Comparison of ENCODE assay signal across 11 cellular contexts in the genomic region with DNA sequence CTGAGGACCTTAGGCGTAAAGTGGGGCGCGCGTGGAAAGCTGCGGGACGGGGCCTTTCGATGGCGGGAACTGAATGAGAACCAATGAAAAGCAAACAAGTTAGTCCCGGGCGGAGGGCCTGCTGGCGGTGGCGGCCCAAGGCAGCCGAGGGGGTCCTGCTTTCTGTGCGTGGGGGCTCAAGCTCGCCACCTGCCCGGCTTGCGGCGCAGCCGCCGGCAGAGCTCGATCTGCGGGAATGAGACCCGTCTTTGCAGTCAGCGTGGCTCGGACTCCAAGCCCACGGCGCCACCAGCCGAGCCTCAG. TPM values are rescaled to one million over a fixed set of nuclear protein-coding genes. Genes with fewer than 3 reads are reported as not detected.
DNase-seq lines count a peak whose midpoint lies in the region; ATAC-seq, FAIRE-seq and TF ChIP-seq lines count a peak whose summit lies in the region.
"Had no signal": no experiment of that assay in that cellular context is flagged by ENCODE, and none has a peak within 500 bp of the region (broad histone marks: within the 10 kb centered on the region; RNA-seq: fewer than 3 reads in every experiment).

No MANE protein-coding gene starts in this region.

- DNase-seq in HFF-Myc (ENCODE audit: extremely low read depth, low read depth) (no peak), astrocyte (ENCODE audit: low read depth) (no peak), kidney (peak; percentile 73), frontal cortex (ENCODE audit: low spot score in 2 of 2) (no peak), NCI-H69 (lab: John Stamatoyannopoulos, UW) (no peak), NCI-H146 (lab: John Stamatoyannopoulos, UW) (no peak)
- DNase-seq in stimulated activated naive B cell treated with anti-CD40 and anti-IgM and Interleukin-4, amounts not matched to agents 10 μg/mL and 1 μg/mL and 100 μg/mL, for 72 hours = no peak
- DNase-seq: effector memory CD4-positive, alpha-beta T cell; midbrain; NCI-H1694; SIG-M5 had no signal

- H3K9ac ChIP-seq in astrocyte (ENCODE audit: low read length) (peak overlapping the region; percentile 18), kidney (ENCODE audit: low read length in 2 of 2) (no peak overlapping the region)

- H3K4me3 Mint-ChIP-seq in astrocyte (ENCODE audit: unreplicated experiment) = peak overlapping the region; percentile 83
- peak overlapping the region; percentile 25 to 63 for H3K4me3 Mint-ChIP-seq in stimulated activated naive B cell treated with anti-CD40 and anti-IgM and Interleukin-4, amounts not matched to agents 10 μg/mL and 1 μg/mL and 100 μg/mL, for 72 hours

- peak overlapping the region; percentile 73 for H2AFZ ChIP-seq in astrocyte (ENCODE audit: low read depth, low read length)

- H3K9me3 Mint-ChIP-seq in astrocyte (ENCODE audit: unreplicated experiment) = no peaks in the 10 kb centered on the region
- peaks cover 0 to 2% of the 10 kb centered on the region in 2 donors for H3K9me3 Mint-ChIP-seq in stimulated activated naive B cell treated with anti-CD40 and anti-IgM and Interleukin-4, amounts not matched to agents 10 μg/mL and 1 μg/mL and 100 μg/mL, for 72 hours

- peaks cover 33% of the 10 kb centered on the region for H3K79me2 ChIP-seq in astrocyte (ENCODE audit: insufficient read depth, low read length)

- peaks cover 3% of the 10 kb centered on the region for H3K4me1 Mint-ChIP-seq in astrocyte (ENCODE audit: low read depth, unreplicated experiment)
- peaks cover 6 to 10% of the 10 kb centered on the region in 2 donors for H3K4me1 Mint-ChIP-seq in stimulated activated naive B cell treated with anti-CD40 and anti-IgM and Interleukin-4, amounts not matched to agents 10 μg/mL and 1 μg/mL and 100 μg/mL, for 72 hours

- H3K4me3 ChIP-seq in HFF-Myc (replicated peaks; ENCODE audit: low read depth, low read length) (peak overlapping the region; percentile 33), astrocyte (ENCODE audit: insufficient read depth, low read depth, low read length) (peak overlapping the region; percentile 49), kidney (ENCODE audit: low read length in 2 of 2) (peak overlapping the region in 1 of 2 donors; percentile 47)

- ATAC-seq in stimulated activated naive B cell treated with anti-CD40 and anti-IgM and Interleukin-4, amounts not matched to agents 10 μg/mL and 1 μg/mL and 100 μg/mL, for 72 hours (replicated peaks) = no peak

- H3K4me1 ChIP-seq in astrocyte (ENCODE audit: insufficient read depth, low read length) (peaks cover 22% of the 10 kb centered on the region), kidney (ENCODE audit: control insufficient read depth in 1 of 2, insufficient read depth in 1 of 2, low read depth in 1 of 2, low read length in 2 of 2) (peaks cover 0 to 5% of the 10 kb centered on the region in 2 donors)

- TF ChIP-seq CTCF in HFF-Myc (IDR thresholded peaks at IDR 0.05; ENCODE audit: low read depth, low read length, missing control alignments) = no peak
- TF ChIP-seq CTCF in astrocyte (IDR thresholded peaks at IDR 0.05; ENCODE audit: insufficient read depth, low read depth, low read length) = no peak
- no peak for TF ChIP-seq CTCF in kidney (IDR thresholded peaks at IDR 0.05; ENCODE audit: borderline replicate concordance, extremely low read depth, insufficient read depth)

- H3K4me2 ChIP-seq in astrocyte (ENCODE audit: low read length) = peak overlapping the region; percentile 85

- H3K27ac Mint-ChIP-seq in astrocyte (ENCODE audit: unreplicated experiment) = no peak overlapping the region
- H3K27ac Mint-ChIP-seq in stimulated activated naive B cell treated with anti-CD40 and anti-IgM and Interleukin-4, amounts not matched to agents 10 μg/mL and 1 μg/mL and 100 μg/mL, for 72 hours = peak overlapping the region; percentile 56

- peaks cover 35% of the 10 kb centered on the region for H4K20me1 ChIP-seq in astrocyte (ENCODE audit: insufficient read depth, low read length)

- H3K27ac ChIP-seq in astrocyte (ENCODE audit: low read depth, low read length) = no peak overlapping the region
- peak overlapping the region in 1 of 2 donors; percentile 32 for H3K27ac ChIP-seq in kidney (ENCODE audit: low read depth in 2 of 2, low read length in 2 of 2)

- H3K9me3 ChIP-seq in astrocyte (ENCODE audit: insufficient read depth, low read depth, low read length) (no peaks in the 10 kb centered on the region), kidney (ENCODE audit: control insufficient read depth in 1 of 2, low read length in 2 of 2) (no peaks in the 10 kb centered on the region)

- peaks cover 38% of the 10 kb centered on the region for H3K27me3 Mint-ChIP-seq in astrocyte (ENCODE audit: low read depth, unreplicated experiment)
- peaks cover 39 to 55% of the 10 kb centered on the region in 2 donors for H3K27me3 Mint-ChIP-seq in stimulated activated naive B cell treated with anti-CD40 and anti-IgM and Interleukin-4, amounts not matched to agents 10 μg/mL and 1 μg/mL and 100 μg/mL, for 72 hours

- FAIRE-seq in astrocyte (lab: Jason Lieb, UNC) = no peak
- no peak for FAIRE-seq in kidney (lab: Jason Lieb, UNC)
- no peak for FAIRE-seq in frontal cortex (lab: Jason Lieb, UNC)

- H3K36me3 ChIP-seq in astrocyte (ENCODE audit: insufficient read depth, low read length) (no peaks in the 10 kb centered on the region), kidney (ENCODE audit: control insufficient read depth in 1 of 2, insufficient read depth in 2 of 2, low read length in 2 of 2) (no peaks in the 10 kb centered on the region)

- H3K27me3 ChIP-seq in astrocyte (ENCODE audit: insufficient read depth, low read length) = peaks cover 4% of the 10 kb centered on the region

- no peaks in the 10 kb centered on the region for H3K36me3 Mint-ChIP-seq in astrocyte (ENCODE audit: low read depth, unreplicated experiment)
- no peaks in the 10 kb centered on the region for H3K36me3 Mint-ChIP-seq in stimulated activated naive B cell treated with anti-CD40 and anti-IgM and Interleukin-4, amounts not matched to agents 10 μg/mL and 1 μg/mL and 100 μg/mL, for 72 hours

- intact Hi-C loops in kidney (cut with DNase I) = no loop called here

RNA-seq across cellular contexts. Expression of gene CXCL12, which starts 0.5 kb away (rescaled TPM):
- total RNA-seq in astrocyte = 23.7 and 48.2 TPM in 2 replicates
- 99.5 TPM for total RNA-seq in kidney
- 111 TPM for polyA plus RNA-seq in kidney (ENCODE audit: insufficient read depth, low read depth, low replicate concordance)
- total RNA-seq in frontal cortex = 13.9 TPM
